10 cellular contexts compared by ENCODE assay signal in genomic region chr3:127694467-127695215, GRCh38. TPM values are rescaled to one million over a fixed set of nuclear protein-coding genes. Genes with fewer than 3 reads are reported as not detected.
A peak's percentile ranks its signal among the peaks of the same experiment; 100 is the strongest.
DNase-seq lines count a peak whose midpoint lies in the region; ATAC-seq and TF ChIP-seq lines count a peak whose summit lies in the region.
"Had no signal": no experiment of that assay in that cellular context is flagged by ENCODE, and none has a peak within 500 bp of the region (broad histone marks: within the 10 kb centered on the region; RNA-seq: fewer than 3 reads in every experiment).

No MANE protein-coding gene starts in this region.

- no peak overlapping the region for H2AFZ ChIP-seq in fibroblast of lung (ENCODE audit: low read length)

- intact Hi-C loops in activated CD4-positive, alpha-beta T cell treated with anti-CD3 and anti-CD28 coated beads, Interleukin-2, amount 10 ng/mL, durations not matched to agents 24 days and 14 days (cut with micrococcal nuclease): loop anchor here (5.0 kb wide), 1 partner anchor 138 kb away; no protein-coding TSS in a partner anchor

- H3K27me3 Mint-ChIP-seq in activated CD4-positive, alpha-beta T cell treated with anti-CD3 and anti-CD28 coated beads, Interleukin-2, amount 10 ng/mL, durations not matched to agents 24 days and 14 days: no peaks in the 10 kb centered on the region

- peaks cover 42% of the 10 kb centered on the region for H3K4me1 ChIP-seq in fibroblast of lung (ENCODE audit: control insufficient read depth, extremely low read depth, insufficient read depth, low read length)

- H3K27ac ChIP-seq in fibroblast of lung (ENCODE audit: insufficient read depth, low read length): no peak overlapping the region
- H3K27ac ChIP-seq: ovary had no signal

- no peak overlapping the region for H3K4me3 ChIP-seq in fibroblast of lung (replicated peaks in 1 of 4; ENCODE audit: control extremely low read depth in 1 of 4, insufficient read depth in 1 of 4, low read depth in 3 of 4, low read length in 4 of 4)
- H3K4me3 ChIP-seq in retinal pigment epithelial cell (ENCODE audit: low read length): no peak overlapping the region
- H3K4me3 ChIP-seq: ovary had no signal

- no peaks in the 10 kb centered on the region for H3K9me3 ChIP-seq in fibroblast of lung (ENCODE audit: control insufficient read depth, insufficient read depth, low read depth, low read length)
- H3K9me3 ChIP-seq: Caco-2, ovary had no signal

- ATAC-seq in HG02610 (IDR thresholded peaks at IDR 0.05; ENCODE audit: unreplicated experiment) (no peak), HG03457 (IDR thresholded peaks at IDR 0.05; ENCODE audit: unreplicated experiment) (no peak)

- H3K79me2 ChIP-seq in fibroblast of lung (ENCODE audit: control insufficient read depth, insufficient read depth, low read length): no peaks in the 10 kb centered on the region

- no peak overlapping the region for H3K4me3 Mint-ChIP-seq in activated CD4-positive, alpha-beta T cell treated with anti-CD3 and anti-CD28 coated beads, Interleukin-2, amount 10 ng/mL, durations not matched to agents 24 days and 14 days

- H3K9ac ChIP-seq in fibroblast of lung (ENCODE audit: insufficient read depth, low read length): no peak overlapping the region

- no peaks in the 10 kb centered on the region for H4K20me1 ChIP-seq in fibroblast of lung (ENCODE audit: control insufficient read depth, extremely low read depth, insufficient read depth, low read length)

- H3K36me3 Mint-ChIP-seq in activated CD4-positive, alpha-beta T cell treated with anti-CD3 and anti-CD28 coated beads, Interleukin-2, amount 10 ng/mL, durations not matched to agents 24 days and 14 days (ENCODE audit: low read depth): no peaks in the 10 kb centered on the region

- no peaks in the 10 kb centered on the region for H3K9me3 Mint-ChIP-seq in activated CD4-positive, alpha-beta T cell treated with anti-CD3 and anti-CD28 coated beads, Interleukin-2, amount 10 ng/mL, durations not matched to agents 24 days and 14 days

- H3K36me3 ChIP-seq in fibroblast of lung (ENCODE audit: control insufficient read depth, insufficient read depth, low read length): peaks cover 12% of the 10 kb centered on the region
- H3K36me3 ChIP-seq: ovary had no signal

- peak; percentile 6 to 22 for TF ChIP-seq CTCF in fibroblast of lung (conservative IDR thresholded peaks at IDR 0.05 in 1 of 2, IDR thresholded peaks at IDR 0.05 in 1 of 2; ENCODE audit: low read depth in 1 of 2, low read length in 2 of 2)
- TF ChIP-seq CTCF in retinal pigment epithelial cell (conservative IDR thresholded peaks at IDR 0.05; ENCODE audit: low read depth, low read length): peak; percentile 72

- H3K4me1 Mint-ChIP-seq in activated CD4-positive, alpha-beta T cell treated with anti-CD3 and anti-CD28 coated beads, Interleukin-2, amount 10 ng/mL, durations not matched to agents 24 days and 14 days: peaks cover 3% of the 10 kb centered on the region

- no peaks in the 10 kb centered on the region for H3K27me3 ChIP-seq in fibroblast of lung (ENCODE audit: control insufficient read depth, insufficient read depth, low read length)
- H3K27me3 ChIP-seq: ovary had no signal

- DNase-seq in NCI-H345 (lab: John Stamatoyannopoulos, UW) (peak; percentile 46), NCI-H345 treated with DMSO at 0.1 percent for 48 hours (lab: John Stamatoyannopoulos, UW; ENCODE audit: unreplicated experiment) (no peak), NCI-H1694 (lab: John Stamatoyannopoulos, UW) (peak; percentile 74), fibroblast of lung (ENCODE audit: low read depth in 2 of 2) (peak in 1 of 2 donors; percentile 11), retinal pigment epithelial cell (ENCODE audit: low read depth) (no peak)
- peak; percentile 81 for DNase-seq in activated CD4-positive, alpha-beta T cell treated with anti-CD3 and anti-CD28 coated beads, Interleukin-2, amount 10 ng/mL, durations not matched to agents 24 days and 14 days

- H3K27ac Mint-ChIP-seq in activated CD4-positive, alpha-beta T cell treated with anti-CD3 and anti-CD28 coated beads, Interleukin-2, amount 10 ng/mL, durations not matched to agents 24 days and 14 days: no peak overlapping the region

- H3K4me2 ChIP-seq in fibroblast of lung (ENCODE audit: extremely low read depth, insufficient read depth, low read length): no peak overlapping the region

RNA-seq across cellular contexts. Expression of gene ABTB1, which starts 21.9 kb away (rescaled TPM):
- total RNA-seq in activated CD4-positive, alpha-beta T cell treated with anti-CD3 and anti-CD28 coated beads, Interleukin-2, amount 10 ng/mL, durations not matched to agents 24 days and 14 days: 6.9 and 8.0 TPM in 2 replicates
- total RNA-seq in fibroblast of lung: 8.2 and 15.5 TPM in 2 replicates
- 7.9 and 11.8 TPM in 2 replicates for polyA plus RNA-seq in fibroblast of lung
- 10.2 and 12.5 TPM in 2 replicates for polyA plus RNA-seq in fibroblast of lung (2012)
- polyA minus RNA-seq in fibroblast of lung (ENCODE audit: low replicate concordance): 16.0 and 39.9 TPM in 2 replicates

Comparison
In these comparisons a context has a peak if more than half of its experiments do, and no peak if none do; other contexts are left out.
1. DNase-seq: peak in NCI-H345 (single experiment), NCI-H1694 (single experiment) and activated CD4-positive, alpha-beta T cell treated with anti-CD3 and anti-CD28 coated beads, Interleukin-2, amount 10 ng/mL, durations not matched to agents 24 days and 14 days (single experiment); none in NCI-H345 treated with DMSO at 0.1 percent for 48 hours (single experiment) and retinal pigment epithelial cell (single experiment).